In the genomic region with DNA sequence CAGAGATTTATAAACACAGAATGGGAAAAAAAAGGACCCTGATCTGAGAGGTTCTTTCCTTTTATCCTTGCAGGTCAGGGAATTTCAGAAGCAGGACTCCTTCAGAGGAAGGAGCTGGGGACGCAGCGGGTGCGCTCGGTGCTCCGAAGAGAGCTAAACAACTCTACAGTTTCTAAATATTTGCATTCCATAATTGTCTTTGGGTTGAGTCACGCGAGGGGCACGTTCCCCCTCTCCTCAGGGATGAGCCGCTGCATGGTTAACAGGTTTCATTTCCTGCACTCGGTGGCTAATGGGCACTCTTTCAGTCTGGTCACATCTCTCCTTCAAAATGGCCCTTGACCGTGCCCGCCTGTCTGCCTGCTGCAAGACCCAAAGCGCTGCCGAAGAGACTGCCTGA, we compare ENCODE assay signal across 1 cellular context.
TF ChIP-seq lines count a peak whose summit lies in the region.

No MANE protein-coding gene starts in this region.

TF ChIP-seq in GM23338, 12 proteins besides CTCF, POLR2A, EP300 and RAD21 (continued from another document):
- TF ChIP-seq, protein P1, sequence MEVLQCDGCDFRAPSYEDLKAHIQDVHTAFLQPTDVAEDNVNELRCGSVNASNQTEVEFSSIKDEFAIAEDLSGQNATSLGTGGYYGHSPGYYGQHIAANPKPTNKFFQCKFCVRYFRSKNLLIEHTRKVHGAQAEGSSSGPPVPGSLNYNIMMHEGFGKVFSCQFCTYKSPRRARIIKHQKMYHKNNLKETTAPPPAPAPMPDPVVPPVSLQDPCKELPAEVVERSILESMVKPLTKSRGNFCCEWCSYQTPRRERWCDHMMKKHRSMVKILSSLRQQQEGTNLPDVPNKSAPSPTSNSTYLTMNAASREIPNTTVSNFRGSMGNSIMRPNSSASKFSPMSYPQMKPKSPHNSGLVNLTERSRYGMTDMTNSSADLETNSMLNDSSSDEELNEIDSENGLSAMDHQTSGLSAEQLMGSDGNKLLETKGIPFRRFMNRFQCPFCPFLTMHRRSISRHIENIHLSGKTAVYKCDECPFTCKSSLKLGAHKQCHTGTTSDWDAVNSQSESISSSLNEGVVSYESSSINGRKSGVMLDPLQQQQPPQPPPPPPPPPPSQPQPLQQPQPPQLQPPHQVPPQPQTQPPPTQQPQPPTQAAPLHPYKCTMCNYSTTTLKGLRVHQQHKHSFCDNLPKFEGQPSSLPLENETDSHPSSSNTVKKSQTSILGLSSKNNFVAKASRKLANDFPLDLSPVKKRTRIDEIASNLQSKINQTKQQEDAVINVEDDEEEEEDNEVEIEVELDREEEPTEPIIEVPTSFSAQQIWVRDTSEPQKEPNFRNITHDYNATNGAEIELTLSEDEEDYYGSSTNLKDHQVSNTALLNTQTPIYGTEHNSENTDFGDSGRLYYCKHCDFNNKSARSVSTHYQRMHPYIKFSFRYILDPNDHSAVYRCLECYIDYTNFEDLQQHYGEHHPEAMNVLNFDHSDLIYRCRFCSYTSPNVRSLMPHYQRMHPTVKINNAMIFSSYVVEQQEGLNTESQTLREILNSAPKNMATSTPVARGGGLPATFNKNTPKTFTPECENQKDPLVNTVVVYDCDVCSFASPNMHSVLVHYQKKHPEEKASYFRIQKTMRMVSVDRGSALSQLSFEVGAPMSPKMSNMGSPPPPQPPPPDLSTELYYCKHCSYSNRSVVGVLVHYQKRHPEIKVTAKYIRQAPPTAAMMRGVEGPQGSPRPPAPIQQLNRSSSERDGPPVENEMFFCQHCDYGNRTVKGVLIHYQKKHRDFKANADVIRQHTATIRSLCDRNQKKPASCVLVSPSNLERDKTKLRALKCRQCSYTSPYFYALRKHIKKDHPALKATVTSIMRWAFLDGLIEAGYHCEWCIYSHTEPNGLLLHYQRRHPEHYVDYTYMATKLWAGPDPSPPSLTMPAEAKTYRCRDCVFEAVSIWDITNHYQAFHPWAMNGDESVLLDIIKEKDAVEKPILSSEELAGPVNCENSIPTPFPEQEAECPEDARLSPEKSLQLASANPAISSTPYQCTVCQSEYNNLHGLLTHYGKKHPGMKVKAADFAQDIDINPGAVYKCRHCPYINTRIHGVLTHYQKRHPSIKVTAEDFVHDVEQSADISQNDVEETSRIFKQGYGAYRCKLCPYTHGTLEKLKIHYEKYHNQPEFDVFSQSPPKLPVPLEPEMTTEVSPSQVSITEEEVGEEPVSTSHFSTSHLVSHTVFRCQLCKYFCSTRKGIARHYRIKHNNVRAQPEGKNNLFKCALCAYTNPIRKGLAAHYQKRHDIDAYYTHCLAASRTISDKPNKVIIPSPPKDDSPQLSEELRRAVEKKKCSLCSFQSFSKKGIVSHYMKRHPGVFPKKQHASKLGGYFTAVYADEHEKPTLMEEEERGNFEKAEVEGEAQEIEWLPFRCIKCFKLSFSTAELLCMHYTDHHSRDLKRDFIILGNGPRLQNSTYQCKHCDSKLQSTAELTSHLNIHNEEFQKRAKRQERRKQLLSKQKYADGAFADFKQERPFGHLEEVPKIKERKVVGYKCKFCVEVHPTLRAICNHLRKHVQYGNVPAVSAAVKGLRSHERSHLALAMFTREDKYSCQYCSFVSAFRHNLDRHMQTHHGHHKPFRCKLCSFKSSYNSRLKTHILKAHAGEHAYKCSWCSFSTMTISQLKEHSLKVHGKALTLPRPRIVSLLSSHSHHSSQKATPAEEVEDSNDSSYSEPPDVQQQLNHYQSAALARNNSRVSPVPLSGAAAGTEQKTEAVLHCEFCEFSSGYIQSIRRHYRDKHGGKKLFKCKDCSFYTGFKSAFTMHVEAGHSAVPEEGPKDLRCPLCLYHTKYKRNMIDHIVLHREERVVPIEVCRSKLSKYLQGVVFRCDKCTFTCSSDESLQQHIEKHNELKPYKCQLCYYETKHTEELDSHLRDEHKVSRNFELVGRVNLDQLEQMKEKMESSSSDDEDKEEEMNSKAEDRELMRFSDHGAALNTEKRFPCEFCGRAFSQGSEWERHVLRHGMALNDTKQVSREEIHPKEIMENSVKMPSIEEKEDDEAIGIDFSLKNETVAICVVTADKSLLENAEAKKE (CRISPR knock-in tag; IDR thresholded peaks at IDR 0.05): no peak
- TF ChIP-seq ZNF331 (CRISPR knock-in tag; IDR thresholded peaks at IDR 0.05; ENCODE audit: low read depth) (no peak), ZNF114 (CRISPR knock-in tag; IDR thresholded peaks at IDR 0.05) (no peak), CREB1 (CRISPR knock-in tag; IDR thresholded peaks at IDR 0.05; ENCODE audit: low read depth) (no peak), NANOG (IDR thresholded peaks at IDR 0.05; ENCODE audit: borderline replicate concordance) (no peak)
